In the genomic region with DNA sequence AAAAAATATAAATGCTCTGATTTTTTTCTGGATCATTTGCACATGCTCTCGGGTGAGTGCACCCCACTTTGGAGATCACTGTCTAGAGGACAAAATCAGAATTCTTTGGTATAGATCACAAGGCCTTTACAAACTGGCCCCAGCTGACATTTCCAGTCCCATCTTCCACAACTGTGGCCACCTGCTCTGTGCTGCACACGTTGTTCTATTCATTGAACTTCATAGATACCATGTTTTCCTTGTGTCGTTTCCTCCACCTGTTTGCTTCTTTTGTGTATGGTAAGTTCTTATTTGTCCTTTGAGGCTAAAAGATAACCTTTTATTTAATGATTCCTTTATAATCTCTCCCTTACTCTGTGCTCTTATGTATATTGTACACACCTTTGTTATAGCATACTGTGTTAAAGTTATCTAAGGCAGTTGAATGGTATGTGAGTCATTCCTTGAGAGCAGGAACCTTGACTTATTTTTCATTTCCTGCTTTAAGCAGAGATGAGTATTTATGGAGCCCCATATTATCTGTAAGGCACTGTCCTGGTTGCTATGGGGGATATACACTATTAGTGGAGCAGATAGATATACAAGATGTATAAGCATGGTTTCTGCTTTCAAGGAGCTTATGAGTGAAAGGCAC, we compare ENCODE assay signal across 1 cellular context.
TF ChIP-seq lines count a peak whose summit lies in the region.

No MANE protein-coding gene starts in this region.

TF ChIP-seq in IMR-90, 13 proteins besides CTCF, POLR2A, EP300 and RAD21 (continued from another document):
- TF ChIP-seq, protein P1, sequence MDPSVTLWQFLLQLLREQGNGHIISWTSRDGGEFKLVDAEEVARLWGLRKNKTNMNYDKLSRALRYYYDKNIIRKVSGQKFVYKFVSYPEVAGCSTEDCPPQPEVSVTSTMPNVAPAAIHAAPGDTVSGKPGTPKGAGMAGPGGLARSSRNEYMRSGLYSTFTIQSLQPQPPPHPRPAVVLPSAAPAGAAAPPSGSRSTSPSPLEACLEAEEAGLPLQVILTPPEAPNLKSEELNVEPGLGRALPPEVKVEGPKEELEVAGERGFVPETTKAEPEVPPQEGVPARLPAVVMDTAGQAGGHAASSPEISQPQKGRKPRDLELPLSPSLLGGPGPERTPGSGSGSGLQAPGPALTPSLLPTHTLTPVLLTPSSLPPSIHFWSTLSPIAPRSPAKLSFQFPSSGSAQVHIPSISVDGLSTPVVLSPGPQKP (IDR thresholded peaks at IDR 0.05; ENCODE audit: borderline replicate concordance, low read depth, low read length): no peak
- TF ChIP-seq CHD1 (IDR thresholded peaks at IDR 0.05; ENCODE audit: low read depth, low read length): no peak
- no peak for TF ChIP-seq SMC3 (IDR thresholded peaks at IDR 0.05; ENCODE audit: low read depth, low read length)
- TF ChIP-seq MXI1 (IDR thresholded peaks at IDR 0.05; ENCODE audit: borderline replicate concordance, low read depth, low read length): no peak
- no peak for TF ChIP-seq MAFK (IDR thresholded peaks at IDR 0.05; ENCODE audit: low read depth, low read length)
- no peak for TF ChIP-seq BHLHE40 (IDR thresholded peaks at IDR 0.05; ENCODE audit: low read depth, low read length)
- no peak for TF ChIP-seq CEBPB (IDR thresholded peaks at IDR 0.05; ENCODE audit: low read depth, low read length)
